ENCODE assay signal across 1 cellular context in the genomic region with DNA sequence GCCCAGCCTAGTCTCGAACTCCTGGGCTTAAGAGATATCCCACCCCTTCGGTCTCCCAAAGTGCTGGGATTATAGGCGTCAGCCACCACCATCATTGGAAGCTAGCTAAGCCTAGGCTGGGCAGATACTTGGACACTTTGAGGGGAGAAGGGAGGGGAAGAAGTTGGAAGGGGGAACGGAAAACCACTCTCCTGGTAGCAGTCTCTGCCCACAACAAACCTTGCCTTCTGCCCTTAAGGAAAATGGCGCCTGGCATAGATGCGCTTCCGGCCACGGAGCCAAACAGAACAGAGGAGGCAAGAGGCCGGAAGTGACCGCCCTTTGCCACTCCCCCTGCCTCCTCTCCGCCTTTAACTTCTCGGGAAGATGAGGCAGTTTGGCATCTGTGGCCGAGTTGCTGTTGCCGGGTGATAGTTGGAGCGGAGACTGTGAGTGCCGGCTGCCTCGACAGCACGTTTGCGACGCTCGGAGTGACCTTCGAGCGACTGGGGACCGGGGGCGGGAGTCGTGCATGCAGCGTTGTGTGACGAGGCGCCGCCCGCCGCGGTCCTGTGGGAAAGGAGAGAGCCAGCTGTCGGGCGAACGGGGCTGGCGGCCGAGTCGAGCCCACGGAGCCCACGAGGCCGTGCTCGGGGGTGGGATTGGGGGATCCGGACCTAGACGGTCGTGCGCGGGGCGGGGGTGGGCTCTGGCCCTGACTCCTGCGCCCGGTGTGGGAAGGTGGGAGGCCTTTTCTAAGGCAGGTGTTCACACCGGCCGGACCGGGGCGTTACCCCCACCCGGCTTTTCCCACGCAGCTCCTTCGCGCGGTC.
TF ChIP-seq lines count a peak whose summit lies in the region.

A gene (plus strand): TSS at position 327 of the 812 bp plus-strand sequence. CDS start 1,143 bp downstream, outside the sequence.

TF ChIP-seq in K562, 482 proteins besides CTCF, POLR2A, EP300 and RAD21 (continued from another document and continues in another):
- TF ChIP-seq, protein P1, sequence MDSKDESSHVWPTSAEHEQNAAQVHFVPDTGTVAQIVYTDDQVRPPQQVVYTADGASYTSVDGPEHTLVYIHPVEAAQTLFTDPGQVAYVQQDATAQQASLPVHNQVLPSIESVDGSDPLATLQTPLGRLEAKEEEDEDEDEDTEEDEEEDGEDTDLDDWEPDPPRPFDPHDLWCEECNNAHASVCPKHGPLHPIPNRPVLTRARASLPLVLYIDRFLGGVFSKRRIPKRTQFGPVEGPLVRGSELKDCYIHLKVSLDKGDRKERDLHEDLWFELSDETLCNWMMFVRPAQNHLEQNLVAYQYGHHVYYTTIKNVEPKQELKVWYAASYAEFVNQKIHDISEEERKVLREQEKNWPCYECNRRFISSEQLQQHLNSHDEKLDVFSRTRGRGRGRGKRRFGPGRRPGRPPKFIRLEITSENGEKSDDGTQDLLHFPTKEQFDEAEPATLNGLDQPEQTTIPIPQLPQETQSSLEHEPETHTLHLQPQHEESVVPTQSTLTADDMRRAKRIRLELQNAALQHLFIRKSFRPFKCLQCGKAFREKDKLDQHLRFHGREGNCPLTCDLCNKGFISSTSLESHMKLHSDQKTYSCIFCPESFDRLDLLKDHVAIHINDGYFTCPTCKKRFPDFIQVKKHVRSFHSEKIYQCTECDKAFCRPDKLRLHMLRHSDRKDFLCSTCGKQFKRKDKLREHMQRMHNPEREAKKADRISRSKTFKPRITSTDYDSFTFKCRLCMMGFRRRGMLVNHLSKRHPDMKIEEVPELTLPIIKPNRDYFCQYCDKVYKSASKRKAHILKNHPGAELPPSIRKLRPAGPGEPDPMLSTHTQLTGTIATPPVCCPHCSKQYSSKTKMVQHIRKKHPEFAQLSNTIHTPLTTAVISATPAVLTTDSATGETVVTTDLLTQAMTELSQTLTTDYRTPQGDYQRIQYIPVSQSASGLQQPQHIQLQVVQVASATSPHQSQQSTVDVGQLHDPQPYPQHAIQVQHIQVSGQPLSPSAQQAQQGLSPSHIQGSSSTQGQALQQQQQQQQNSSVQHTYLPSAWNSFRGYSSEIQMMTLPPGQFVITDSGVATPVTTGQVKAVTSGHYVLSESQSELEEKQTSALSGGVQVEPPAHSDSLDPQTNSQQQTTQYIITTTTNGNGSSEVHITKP (IDR thresholded peaks at IDR 0.05; ENCODE audit: partially characterized antibody) = peak; percentile 8
- TF ChIP-seq POLR2AphosphoS5 (IDR thresholded peaks at IDR 0.05; ENCODE audit: control insufficient read depth, insufficient read depth, low read depth, low read length) (peak; percentile 84), EP400 (IDR thresholded peaks at IDR 0.05) (peak; percentile 80), SMAD1 (IDR thresholded peaks at IDR 0.05; ENCODE audit: low read depth, low read length, partially characterized antibody) (no peak), ZFP1 (CRISPR knock-in tag; IDR thresholded peaks at IDR 0.05) (no peak), TARDBP (IDR thresholded peaks at IDR 0.05) (no peak), KLF6 (CRISPR knock-in tag; IDR thresholded peaks at IDR 0.05; ENCODE audit: borderline replicate concordance) (no peak), NCOR1 (IDR thresholded peaks at IDR 0.05) (no peak; the same call in 1 of the 2 replicates), PCBP1 (IDR thresholded peaks at IDR 0.05; ENCODE audit: low read depth, low read length, poor library complexity, severe bottlenecking) (no peak), MTA2 (IDR thresholded peaks at IDR 0.05; ENCODE audit: low read depth) (no peak), GABPB1 (CRISPR knock-in tag; IDR thresholded peaks at IDR 0.05) (peak; percentile 96), HDAC2 (IDR thresholded peaks at IDR 0.05) (peak; percentile 64; the same call in 1 of the 2 replicates), TAF15 (IDR thresholded peaks at IDR 0.05; ENCODE audit: low read depth, low read length) (no peak), KLF10 (CRISPR knock-in tag; IDR thresholded peaks at IDR 0.05) (no peak), CCNT2 (IDR thresholded peaks at IDR 0.05; ENCODE audit: borderline replicate concordance, extremely low read depth, insufficient read length, low read depth, low read length) (peak; percentile 49), ELF4 (CRISPR knock-in tag; IDR thresholded peaks at IDR 0.05) (0 out of 2 replicates have a peak, but pooled peaks have one; percentile 21), ZNF586 (CRISPR knock-in tag; conservative IDR thresholded peaks at IDR 0.05) (no peak), ZNF766 (CRISPR knock-in tag; conservative IDR thresholded peaks at IDR 0.05) (0 out of 2 replicates have a peak, but pooled peaks have one; percentile 16), NR2C2 (CRISPR knock-in tag; IDR thresholded peaks at IDR 0.05) (no peak; the same call in 1 of the 2 replicates), NR2C2 (tag; IDR thresholded peaks at IDR 0.05) (peak; percentile 84), CHCHD3 (CRISPR knock-in tag; IDR thresholded peaks at IDR 0.05) (no peak), HNRNPUL1 (IDR thresholded peaks at IDR 0.05; ENCODE audit: low read length) (no peak), HDAC3 (IDR thresholded peaks at IDR 0.05; ENCODE audit: borderline replicate concordance, partially characterized antibody) (no peak), POU5F1 (IDR thresholded peaks at IDR 0.05; ENCODE audit: borderline replicate concordance, low read depth, low read length, partially characterized antibody) (no peak), TEAD4 (IDR thresholded peaks at IDR 0.05; ENCODE audit: low read length) (no peak), TEAD4 (CRISPR knock-in tag; IDR thresholded peaks at IDR 0.05; ENCODE audit: borderline replicate concordance) (0 out of 2 replicates have a peak, but pooled peaks have one; percentile 53), GATAD2A (IDR thresholded peaks at IDR 0.05) (no peak), ZBTB17 (CRISPR knock-in tag; IDR thresholded peaks at IDR 0.05) (no peak), ARID2 (IDR thresholded peaks at IDR 0.05) (0 out of 2 replicates have a peak, but pooled peaks have one; percentile 35), RCOR1 (IDR thresholded peaks at IDR 0.05; ENCODE audit: borderline replicate concordance in 1 of 2, low read depth in 2 of 2, low read length in 2 of 2) (peak in 1 of 2 experiments; percentile 35; a peak in 1 of 4 replicates), JUNB (CRISPR knock-in tag; conservative IDR thresholded peaks at IDR 0.05) (no peak), FOS (IDR thresholded peaks at IDR 0.05; ENCODE audit: extremely low read depth, insufficient read length) (no peak), ZNF12 (CRISPR knock-in tag; IDR thresholded peaks at IDR 0.05) (peak; percentile 65), TCFL5 (CRISPR knock-in tag; conservative IDR thresholded peaks at IDR 0.05) (no peak), BRD4 (IDR thresholded peaks at IDR 0.05) (no peak), ZNF134 (CRISPR knock-in tag; conservative IDR thresholded peaks at IDR 0.05) (no peak), SPI1 (IDR thresholded peaks at IDR 0.05; ENCODE audit: borderline replicate concordance, low read depth, low read length) (no peak), KDM2B (CRISPR knock-in tag; IDR thresholded peaks at IDR 0.05) (no peak), KLF16 (IDR thresholded peaks at IDR 0.05) (no peak), CBFA2T3 (IDR thresholded peaks at IDR 0.05) (no peak; the same call in 1 of the 2 replicates), MCM5 (IDR thresholded peaks at IDR 0.05; ENCODE audit: low read depth) (no peak)
- TF ChIP-seq, protein P2, sequence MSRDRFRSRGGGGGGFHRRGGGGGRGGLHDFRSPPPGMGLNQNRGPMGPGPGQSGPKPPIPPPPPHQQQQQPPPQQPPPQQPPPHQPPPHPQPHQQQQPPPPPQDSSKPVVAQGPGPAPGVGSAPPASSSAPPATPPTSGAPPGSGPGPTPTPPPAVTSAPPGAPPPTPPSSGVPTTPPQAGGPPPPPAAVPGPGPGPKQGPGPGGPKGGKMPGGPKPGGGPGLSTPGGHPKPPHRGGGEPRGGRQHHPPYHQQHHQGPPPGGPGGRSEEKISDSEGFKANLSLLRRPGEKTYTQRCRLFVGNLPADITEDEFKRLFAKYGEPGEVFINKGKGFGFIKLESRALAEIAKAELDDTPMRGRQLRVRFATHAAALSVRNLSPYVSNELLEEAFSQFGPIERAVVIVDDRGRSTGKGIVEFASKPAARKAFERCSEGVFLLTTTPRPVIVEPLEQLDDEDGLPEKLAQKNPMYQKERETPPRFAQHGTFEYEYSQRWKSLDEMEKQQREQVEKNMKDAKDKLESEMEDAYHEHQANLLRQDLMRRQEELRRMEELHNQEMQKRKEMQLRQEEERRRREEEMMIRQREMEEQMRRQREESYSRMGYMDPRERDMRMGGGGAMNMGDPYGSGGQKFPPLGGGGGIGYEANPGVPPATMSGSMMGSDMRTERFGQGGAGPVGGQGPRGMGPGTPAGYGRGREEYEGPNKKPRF (IDR thresholded peaks at IDR 0.05; ENCODE audit: low read depth, low read length) = no peak
- TF ChIP-seq, protein P3, sequence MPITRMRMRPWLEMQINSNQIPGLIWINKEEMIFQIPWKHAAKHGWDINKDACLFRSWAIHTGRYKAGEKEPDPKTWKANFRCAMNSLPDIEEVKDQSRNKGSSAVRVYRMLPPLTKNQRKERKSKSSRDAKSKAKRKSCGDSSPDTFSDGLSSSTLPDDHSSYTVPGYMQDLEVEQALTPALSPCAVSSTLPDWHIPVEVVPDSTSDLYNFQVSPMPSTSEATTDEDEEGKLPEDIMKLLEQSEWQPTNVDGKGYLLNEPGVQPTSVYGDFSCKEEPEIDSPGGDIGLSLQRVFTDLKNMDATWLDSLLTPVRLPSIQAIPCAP (CRISPR knock-in tag; IDR thresholded peaks at IDR 0.05; ENCODE audit: borderline replicate concordance) = no peak
- TF ChIP-seq, protein P4, sequence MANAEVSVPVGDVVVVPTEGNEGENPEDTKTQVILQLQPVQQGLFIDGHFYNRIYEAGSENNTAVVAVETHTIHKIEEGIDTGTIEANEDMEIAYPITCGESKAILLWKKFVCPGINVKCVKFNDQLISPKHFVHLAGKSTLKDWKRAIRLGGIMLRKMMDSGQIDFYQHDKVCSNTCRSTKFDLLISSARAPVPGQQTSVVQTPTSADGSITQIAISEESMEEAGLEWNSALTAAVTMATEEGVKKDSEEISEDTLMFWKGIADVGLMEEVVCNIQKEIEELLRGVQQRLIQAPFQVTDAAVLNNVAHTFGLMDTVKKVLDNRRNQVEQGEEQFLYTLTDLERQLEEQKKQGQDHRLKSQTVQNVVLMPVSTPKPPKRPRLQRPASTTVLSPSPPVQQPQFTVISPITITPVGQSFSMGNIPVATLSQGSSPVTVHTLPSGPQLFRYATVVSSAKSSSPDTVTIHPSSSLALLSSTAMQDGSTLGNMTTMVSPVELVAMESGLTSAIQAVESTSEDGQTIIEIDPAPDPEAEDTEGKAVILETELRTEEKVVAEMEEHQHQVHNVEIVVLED (CRISPR knock-in tag; IDR thresholded peaks at IDR 0.05) = no peak; the same call in 1 of the 2 replicates
- TF ChIP-seq, protein P5, sequence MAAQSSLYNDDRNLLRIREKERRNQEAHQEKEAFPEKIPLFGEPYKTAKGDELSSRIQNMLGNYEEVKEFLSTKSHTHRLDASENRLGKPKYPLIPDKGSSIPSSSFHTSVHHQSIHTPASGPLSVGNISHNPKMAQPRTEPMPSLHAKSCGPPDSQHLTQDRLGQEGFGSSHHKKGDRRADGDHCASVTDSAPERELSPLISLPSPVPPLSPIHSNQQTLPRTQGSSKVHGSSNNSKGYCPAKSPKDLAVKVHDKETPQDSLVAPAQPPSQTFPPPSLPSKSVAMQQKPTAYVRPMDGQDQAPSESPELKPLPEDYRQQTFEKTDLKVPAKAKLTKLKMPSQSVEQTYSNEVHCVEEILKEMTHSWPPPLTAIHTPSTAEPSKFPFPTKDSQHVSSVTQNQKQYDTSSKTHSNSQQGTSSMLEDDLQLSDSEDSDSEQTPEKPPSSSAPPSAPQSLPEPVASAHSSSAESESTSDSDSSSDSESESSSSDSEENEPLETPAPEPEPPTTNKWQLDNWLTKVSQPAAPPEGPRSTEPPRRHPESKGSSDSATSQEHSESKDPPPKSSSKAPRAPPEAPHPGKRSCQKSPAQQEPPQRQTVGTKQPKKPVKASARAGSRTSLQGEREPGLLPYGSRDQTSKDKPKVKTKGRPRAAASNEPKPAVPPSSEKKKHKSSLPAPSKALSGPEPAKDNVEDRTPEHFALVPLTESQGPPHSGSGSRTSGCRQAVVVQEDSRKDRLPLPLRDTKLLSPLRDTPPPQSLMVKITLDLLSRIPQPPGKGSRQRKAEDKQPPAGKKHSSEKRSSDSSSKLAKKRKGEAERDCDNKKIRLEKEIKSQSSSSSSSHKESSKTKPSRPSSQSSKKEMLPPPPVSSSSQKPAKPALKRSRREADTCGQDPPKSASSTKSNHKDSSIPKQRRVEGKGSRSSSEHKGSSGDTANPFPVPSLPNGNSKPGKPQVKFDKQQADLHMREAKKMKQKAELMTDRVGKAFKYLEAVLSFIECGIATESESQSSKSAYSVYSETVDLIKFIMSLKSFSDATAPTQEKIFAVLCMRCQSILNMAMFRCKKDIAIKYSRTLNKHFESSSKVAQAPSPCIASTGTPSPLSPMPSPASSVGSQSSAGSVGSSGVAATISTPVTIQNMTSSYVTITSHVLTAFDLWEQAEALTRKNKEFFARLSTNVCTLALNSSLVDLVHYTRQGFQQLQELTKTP (IDR thresholded peaks at IDR 0.05; ENCODE audit: low read depth in 1 of 2, partially characterized antibody in 2 of 2) = no peak
- TF ChIP-seq, protein P6, sequence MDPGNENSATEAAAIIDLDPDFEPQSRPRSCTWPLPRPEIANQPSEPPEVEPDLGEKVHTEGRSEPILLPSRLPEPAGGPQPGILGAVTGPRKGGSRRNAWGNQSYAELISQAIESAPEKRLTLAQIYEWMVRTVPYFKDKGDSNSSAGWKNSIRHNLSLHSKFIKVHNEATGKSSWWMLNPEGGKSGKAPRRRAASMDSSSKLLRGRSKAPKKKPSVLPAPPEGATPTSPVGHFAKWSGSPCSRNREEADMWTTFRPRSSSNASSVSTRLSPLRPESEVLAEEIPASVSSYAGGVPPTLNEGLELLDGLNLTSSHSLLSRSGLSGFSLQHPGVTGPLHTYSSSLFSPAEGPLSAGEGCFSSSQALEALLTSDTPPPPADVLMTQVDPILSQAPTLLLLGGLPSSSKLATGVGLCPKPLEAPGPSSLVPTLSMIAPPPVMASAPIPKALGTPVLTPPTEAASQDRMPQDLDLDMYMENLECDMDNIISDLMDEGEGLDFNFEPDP (CRISPR knock-in tag; IDR thresholded peaks at IDR 0.05) = no peak
- TF ChIP-seq, protein P7, sequence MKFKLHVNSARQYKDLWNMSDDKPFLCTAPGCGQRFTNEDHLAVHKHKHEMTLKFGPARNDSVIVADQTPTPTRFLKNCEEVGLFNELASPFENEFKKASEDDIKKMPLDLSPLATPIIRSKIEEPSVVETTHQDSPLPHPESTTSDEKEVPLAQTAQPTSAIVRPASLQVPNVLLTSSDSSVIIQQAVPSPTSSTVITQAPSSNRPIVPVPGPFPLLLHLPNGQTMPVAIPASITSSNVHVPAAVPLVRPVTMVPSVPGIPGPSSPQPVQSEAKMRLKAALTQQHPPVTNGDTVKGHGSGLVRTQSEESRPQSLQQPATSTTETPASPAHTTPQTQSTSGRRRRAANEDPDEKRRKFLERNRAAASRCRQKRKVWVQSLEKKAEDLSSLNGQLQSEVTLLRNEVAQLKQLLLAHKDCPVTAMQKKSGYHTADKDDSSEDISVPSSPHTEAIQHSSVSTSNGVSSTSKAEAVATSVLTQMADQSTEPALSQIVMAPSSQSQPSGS (CRISPR knock-in tag; IDR thresholded peaks at IDR 0.05) = no peak
- TF ChIP-seq, protein P8, sequence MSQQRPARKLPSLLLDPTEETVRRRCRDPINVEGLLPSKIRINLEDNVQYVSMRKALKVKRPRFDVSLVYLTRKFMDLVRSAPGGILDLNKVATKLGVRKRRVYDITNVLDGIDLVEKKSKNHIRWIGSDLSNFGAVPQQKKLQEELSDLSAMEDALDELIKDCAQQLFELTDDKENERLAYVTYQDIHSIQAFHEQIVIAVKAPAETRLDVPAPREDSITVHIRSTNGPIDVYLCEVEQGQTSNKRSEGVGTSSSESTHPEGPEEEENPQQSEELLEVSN (IDR thresholded peaks at IDR 0.05; ENCODE audit: borderline replicate concordance in 1 of 2, extremely low read depth in 1 of 2, insufficient read depth in 1 of 2, insufficient read length in 1 of 2, low read depth in 1 of 2, low read length in 1 of 2, poor library complexity in 1 of 2, severe bottlenecking in 1 of 2) = peak; percentile 83 to 92
